ENCODE assay signal across 8 cellular contexts in the genomic region with DNA sequence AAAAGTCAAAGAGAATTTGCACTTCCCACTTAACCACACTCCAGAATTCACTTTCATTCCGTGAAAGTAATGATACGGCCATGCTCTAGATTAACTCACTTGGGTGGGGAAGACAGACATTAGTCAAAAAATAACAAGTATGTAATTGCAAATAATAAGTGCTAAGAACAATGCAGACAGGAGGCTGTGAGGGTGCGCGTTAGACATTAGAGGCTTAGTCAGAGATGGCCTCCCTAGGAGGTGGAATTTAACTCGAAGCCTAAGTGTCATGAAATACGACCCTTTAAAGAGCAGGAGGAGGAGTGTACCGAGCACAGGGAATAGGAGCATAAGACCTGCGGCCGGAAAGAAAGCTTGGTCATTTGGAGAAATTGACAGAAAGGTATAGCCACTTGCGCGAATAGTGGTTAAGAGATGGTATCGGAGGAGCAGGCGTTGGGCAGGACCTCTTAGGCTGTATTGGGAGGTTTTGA. TPM values are rescaled to one million over a fixed set of nuclear protein-coding genes. Genes with fewer than 3 reads are reported as not detected.
DNase-seq lines count a peak whose midpoint lies in the region; ATAC-seq and TF ChIP-seq lines count a peak whose summit lies in the region.

No MANE protein-coding gene starts in this region.

- H3K4me3 ChIP-seq in esophagus muscularis mucosa = peak overlapping the region; percentile 66 to 85 (median 84)
- H3K4me3 ChIP-seq in ovary = peak overlapping the region; percentile 85

- H3K36me3 ChIP-seq in esophagus muscularis mucosa (peaks cover 11 to 29% (median 20%) of the 10 kb centered on the region in 4 donors), ovary (no peaks in the 10 kb centered on the region)

- H3K9me3 ChIP-seq in esophagus muscularis mucosa (no peaks in the 10 kb centered on the region), ovary (no peaks in the 10 kb centered on the region)

- peak; percentile 3 for ATAC-seq in HG03066 (IDR thresholded peaks at IDR 0.05; ENCODE audit: low read depth, unreplicated experiment)
- peak; percentile 53 for ATAC-seq in SK-N-SH treated with all-trans-retinoic acid at 6 μM for 48 hours

- H3K4me1 ChIP-seq in esophagus muscularis mucosa (peaks cover 17 to 28% (median 24%) of the 10 kb centered on the region in 4 donors), ovary (ENCODE audit: insufficient read depth) (peaks cover 10% of the 10 kb centered on the region)

- WGBS in esophagus muscularis mucosa = 4% methylated on average over 13 of the region's 13 CpGs
- 0 to 1% (median 0%) methylated on average over 13 of the region's 13 CpGs for WGBS in ovary, 3 donors

- peak; percentile 35 to 47 for DNase-seq in NOMO-1 (lab: John Stamatoyannopoulos, UW; ENCODE audit: unreplicated experiment in 2 of 2)
- DNase-seq in NOMO-1 treated with dmso at 0.1 percent for 144 hours (lab: John Stamatoyannopoulos, UW; ENCODE audit: unreplicated experiment) = no peak
- DNase-seq in esophagus muscularis mucosa (ENCODE audit: extremely low spot score) = no peak
- DNase-seq in ovary = no peak
- DNase-seq in hepatic stellate cell (ENCODE audit: low spot score) = no peak
- DNase-seq in NCI-H774 (lab: John Stamatoyannopoulos, UW) = no peak

- peak overlapping the region; percentile 64 to 88 (median 77) for H3K27ac ChIP-seq in esophagus muscularis mucosa (replicated peaks in 1 of 4)
- no peak overlapping the region for H3K27ac ChIP-seq in ovary

- TF ChIP-seq EP300 in esophagus muscularis mucosa (IDR thresholded peaks at IDR 0.05) = no peak
- no peak for TF ChIP-seq EP300 in ovary (IDR thresholded peaks at IDR 0.05)

- intact Hi-C loops in esophagus muscularis mucosa (cut with DNase I) = no loop called here
- intact Hi-C loops in ovary (cut with DNase I) = no loop called here

- TF ChIP-seq CTCF in esophagus muscularis mucosa (IDR thresholded peaks at IDR 0.05) (no peak), ovary (IDR thresholded peaks at IDR 0.05) (no peak)

- no peaks in the 10 kb centered on the region for H3K27me3 ChIP-seq in esophagus muscularis mucosa
- no peaks in the 10 kb centered on the region for H3K27me3 ChIP-seq in ovary

- TF ChIP-seq POLR2A in esophagus muscularis mucosa (IDR thresholded peaks at IDR 0.05; ENCODE audit: low read depth) (no peak), ovary (IDR thresholded peaks at IDR 0.05) (no peak)

TF ChIP-seq in SK-N-SH treated with all-trans-retinoic acid at 6 μM for 48 hours, 23 proteins besides CTCF, POLR2A, EP300 and RAD21:
- TF ChIP-seq, protein P1, sequence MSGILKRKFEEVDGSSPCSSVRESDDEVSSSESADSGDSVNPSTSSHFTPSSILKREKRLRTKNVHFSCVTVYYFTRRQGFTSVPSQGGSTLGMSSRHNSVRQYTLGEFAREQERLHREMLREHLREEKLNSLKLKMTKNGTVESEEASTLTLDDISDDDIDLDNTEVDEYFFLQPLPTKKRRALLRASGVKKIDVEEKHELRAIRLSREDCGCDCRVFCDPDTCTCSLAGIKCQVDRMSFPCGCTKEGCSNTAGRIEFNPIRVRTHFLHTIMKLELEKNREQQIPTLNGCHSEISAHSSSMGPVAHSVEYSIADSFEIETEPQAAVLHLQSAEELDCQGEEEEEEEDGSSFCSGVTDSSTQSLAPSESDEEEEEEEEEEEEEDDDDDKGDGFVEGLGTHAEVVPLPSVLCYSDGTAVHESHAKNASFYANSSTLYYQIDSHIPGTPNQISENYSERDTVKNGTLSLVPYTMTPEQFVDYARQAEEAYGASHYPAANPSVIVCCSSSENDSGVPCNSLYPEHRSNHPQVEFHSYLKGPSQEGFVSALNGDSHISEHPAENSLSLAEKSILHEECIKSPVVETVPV (CRISPR knock-in tag; IDR thresholded peaks at IDR 0.05) = no peak
- TF ChIP-seq SNAI2 (CRISPR knock-in tag; IDR thresholded peaks at IDR 0.05) (no peak), BACH2 (CRISPR knock-in tag; IDR thresholded peaks at IDR 0.05; ENCODE audit: borderline replicate concordance) (no peak), ZNF8 (CRISPR knock-in tag; IDR thresholded peaks at IDR 0.05) (no peak), ZFP3 (CRISPR knock-in tag; IDR thresholded peaks at IDR 0.05) (no peak), ZFP30 (CRISPR knock-in tag; IDR thresholded peaks at IDR 0.05) (no peak), TOX (CRISPR knock-in tag; IDR thresholded peaks at IDR 0.05; ENCODE audit: borderline replicate concordance) (no peak)
- TF ChIP-seq, protein P2, sequence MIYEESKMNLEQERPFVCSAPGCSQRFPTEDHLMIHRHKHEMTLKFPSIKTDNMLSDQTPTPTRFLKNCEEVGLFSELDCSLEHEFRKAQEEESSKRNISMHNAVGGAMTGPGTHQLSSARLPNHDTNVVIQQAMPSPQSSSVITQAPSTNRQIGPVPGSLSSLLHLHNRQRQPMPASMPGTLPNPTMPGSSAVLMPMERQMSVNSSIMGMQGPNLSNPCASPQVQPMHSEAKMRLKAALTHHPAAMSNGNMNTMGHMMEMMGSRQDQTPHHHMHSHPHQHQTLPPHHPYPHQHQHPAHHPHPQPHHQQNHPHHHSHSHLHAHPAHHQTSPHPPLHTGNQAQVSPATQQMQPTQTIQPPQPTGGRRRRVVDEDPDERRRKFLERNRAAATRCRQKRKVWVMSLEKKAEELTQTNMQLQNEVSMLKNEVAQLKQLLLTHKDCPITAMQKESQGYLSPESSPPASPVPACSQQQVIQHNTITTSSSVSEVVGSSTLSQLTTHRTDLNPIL (CRISPR knock-in tag; IDR thresholded peaks at IDR 0.05; ENCODE audit: low read depth) = no peak

RNA-seq across cellular contexts. Expression of a gene that starts 0.6 kb away (rescaled TPM):
- total RNA-seq in esophagus muscularis mucosa (1 to 10 TPM; 5.6 to 9.6 (median 6.4) TPM), ovary (10 to 100 TPM in 5 of 7 donors, 1 to 10 TPM in 2; 8.5 to 25.5 (median 17.1) TPM)
- polyA plus RNA-seq in ovary = 10 to 100 TPM; 21.7 to 28.4 TPM

Comparison
In these comparisons a context has a peak if more than half of its experiments do, and no peak if none do; other contexts are left out.
1. DNase-seq: peak in NOMO-1 (2 of 2); none in NOMO-1 treated with dmso at 0.1 percent for 144 hours (single experiment), esophagus muscularis mucosa (single experiment), ovary (0 of 5), hepatic stellate cell (single experiment) and NCI-H774 (single experiment).
2. H3K27ac ChIP-seq: peak in esophagus muscularis mucosa (4 of 4); none in ovary (0 of 2).